Comparison of ENCODE assay signal across 9 cellular contexts in the genomic region with DNA sequence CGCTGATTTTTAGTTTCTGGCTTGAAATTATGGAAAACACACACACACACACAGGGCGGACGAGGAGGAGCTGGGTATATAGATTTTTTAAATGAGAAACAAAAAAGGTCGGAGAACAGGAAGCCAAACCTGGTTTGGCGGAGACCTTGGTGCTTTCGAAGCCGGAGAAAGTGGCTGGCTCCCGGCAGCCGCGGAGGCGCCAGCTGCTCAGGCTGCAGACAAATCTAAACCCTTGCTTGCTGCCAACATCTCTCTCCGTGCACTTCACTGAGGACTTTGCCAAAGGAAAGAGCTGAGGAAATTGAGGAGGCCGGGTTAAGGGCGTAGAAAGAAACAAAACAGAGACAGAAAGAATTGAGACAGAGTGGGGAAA. TPM values are rescaled to one million over a fixed set of nuclear protein-coding genes. Genes with fewer than 3 reads are reported as not detected.
A peak's percentile ranks its signal among the peaks of the same experiment; 100 is the strongest.
DNase-seq lines count a peak whose midpoint lies in the region; ATAC-seq lines count a peak whose summit lies in the region.
"Had no signal": no experiment of that assay in that cellular context is flagged by ENCODE, and none has a peak within 500 bp of the region (broad histone marks: within the 10 kb centered on the region; RNA-seq: fewer than 3 reads in every experiment).

No MANE protein-coding gene starts in this region.

- no peak overlapping the region for H2AK5ac ChIP-seq in trophoblast cell (ENCODE audit: low read length)

- H3K23ac ChIP-seq in trophoblast cell (ENCODE audit: low read length): no peak overlapping the region

- peaks cover 2 to 12% of the 10 kb centered on the region in 2 experiments for H3K4me1 ChIP-seq in trophoblast cell (ENCODE audit: control insufficient read depth in 1 of 2, insufficient read depth in 2 of 2, low read length in 2 of 2)

- H2AFZ ChIP-seq in trophoblast cell (ENCODE audit: insufficient read depth, low read length, poor library complexity): no peak overlapping the region

- no peak overlapping the region for H3K27ac ChIP-seq in trophoblast cell (ENCODE audit: low read depth, low read length)

- no peaks in the 10 kb centered on the region for H3K79me1 ChIP-seq in trophoblast cell (ENCODE audit: low read length)

- no peak overlapping the region for H4K12ac ChIP-seq in trophoblast cell (ENCODE audit: low read depth, low read length)

- no peak overlapping the region for H2BK120ac ChIP-seq in trophoblast cell (ENCODE audit: insufficient read depth, low read length, poor library complexity)

- no CpG with 5 or more reads among the region's 14 CpGs for WGBS in trophoblast cell (ENCODE audit: extremely low coverage, insufficient coverage, insufficient read length)

- no peak overlapping the region for H3K18ac ChIP-seq in trophoblast cell (ENCODE audit: low read length)

- H3K14ac ChIP-seq in trophoblast cell (ENCODE audit: low read length): no peak overlapping the region

- peak; percentile 65 for DNase-seq in DMS53 (lab: John Stamatoyannopoulos, UW)
- peak; percentile 38 for DNase-seq in NCI-H510A treated with DMSO at 0.1 percent for 48 hours (lab: John Stamatoyannopoulos, UW)
- DNase-seq in epidermal melanocyte (ENCODE audit: insufficient read length, low spot score): peak; percentile 15
- DNase-seq in trophoblast cell: no peak
- DNase-seq in GM03348 (ENCODE audit: low spot score): no peak
- DNase-seq in occipital lobe (lab: John Stamatoyannopoulos, UW): no peak

- H3K4ac ChIP-seq in trophoblast cell (ENCODE audit: low read depth, low read length): no peak overlapping the region

- no peaks in the 10 kb centered on the region for H3K36me3 ChIP-seq in trophoblast cell (ENCODE audit: control insufficient read depth in 1 of 2, insufficient read depth in 2 of 2, low read length in 2 of 2)

- H3K27me3 ChIP-seq in trophoblast cell (ENCODE audit: insufficient read depth, low read length): peaks cover 80% of the 10 kb centered on the region

- peaks cover 15% of the 10 kb centered on the region for H3K9me3 ChIP-seq in trophoblast cell (ENCODE audit: insufficient read depth, low read depth, low read length)

- no peak overlapping the region for H4K8ac ChIP-seq in trophoblast cell (ENCODE audit: low read depth, low read length)

- no peaks in the 10 kb centered on the region for H3K79me2 ChIP-seq in trophoblast cell (ENCODE audit: control insufficient read depth, insufficient read depth, low read length, poor library complexity)

- H4K91ac ChIP-seq in trophoblast cell (ENCODE audit: low read depth, low read length): no peak overlapping the region

- H3K4me3 ChIP-seq in trophoblast cell (ENCODE audit: low read depth, low read length): no peak overlapping the region

- peak overlapping the region; percentile 56 for H3K4me2 ChIP-seq in trophoblast cell (ENCODE audit: low read length)

- no peak overlapping the region for H2BK5ac ChIP-seq in trophoblast cell (ENCODE audit: low read depth, low read length, poor library complexity)

- ATAC-seq in GM18520 (IDR thresholded peaks at IDR 0.05; ENCODE audit: unreplicated experiment) (no peak), HG03175 (IDR thresholded peaks at IDR 0.05; ENCODE audit: unreplicated experiment) (no peak)

- H2BK12ac ChIP-seq in trophoblast cell (ENCODE audit: low read length): no peak overlapping the region

- H3K9ac ChIP-seq in trophoblast cell (ENCODE audit: low read length): no peak overlapping the region

RNA-seq across cellular contexts. Expression of gene ZIC1, which starts 2.1 kb away (rescaled TPM):
- 0.63 and 0.83 TPM in 2 replicates for polyA plus RNA-seq in trophoblast cell (2013)
- total RNA-seq in occipital lobe: 15.6 TPM
- total RNA-seq: NCI-H460 had no signal

RNA-seq across cellular contexts. Expression of gene ZIC4, which starts 4.9 kb away (rescaled TPM):
- polyA plus RNA-seq in trophoblast cell (2013): 0.03 and 0.04 TPM in 2 replicates
- total RNA-seq in occipital lobe: 1.2 TPM
- total RNA-seq: NCI-H460 had no signal

Comparison
In these comparisons a context has a peak if more than half of its experiments do, and no peak if none do; other contexts are left out.
1. DNase-seq: peak in DMS53 (single experiment), NCI-H510A treated with DMSO at 0.1 percent for 48 hours (single experiment) and epidermal melanocyte (single experiment); none in trophoblast cell (0 of 2), GM03348 (single experiment) and occipital lobe (single experiment).